In genomic region chr7:143384741-143385631, GRCh38 we compare ENCODE assay signal across 9 cellular contexts. TPM values are rescaled to one million over a fixed set of nuclear protein-coding genes. Genes with fewer than 3 reads are reported as not detected.
DNase-seq lines count a peak whose midpoint lies in the region; ATAC-seq and TF ChIP-seq lines count a peak whose summit lies in the region.
"Had no signal": no experiment of that assay in that cellular context is flagged by ENCODE, and none has a peak within 500 bp of the region (broad histone marks: within the 10 kb centered on the region; RNA-seq: fewer than 3 reads in every experiment).

No MANE protein-coding gene starts in this region.

- TF ChIP-seq CTCF in Loucy (conservative IDR thresholded peaks at IDR 0.05; ENCODE audit: low read length) (no peak), chondrocyte (IDR thresholded peaks at IDR 0.05) (no peak), lower lobe of right lung (IDR thresholded peaks at IDR 0.05) (no peak), tibial nerve (IDR thresholded peaks at IDR 0.05) (no peak)

- H3K4me3 ChIP-seq in Loucy (ENCODE audit: low read length, poor library complexity, severe bottlenecking): peak overlapping the region; percentile 98
- H3K4me3 ChIP-seq in lower lobe of right lung: peak overlapping the region; percentile 93
- H3K4me3 ChIP-seq in tibial nerve: peak overlapping the region in 3 of 4 donors; percentile 2 to 70 (median 15)

- H3K27me3 ChIP-seq in Loucy (ENCODE audit: insufficient read depth, low read length, poor library complexity, severe bottlenecking) (peaks cover 6% of the 10 kb centered on the region), lower lobe of right lung (ENCODE audit: low read depth) (no peaks in the 10 kb centered on the region), tibial nerve (no peaks in the 10 kb centered on the region)

- no peak overlapping the region for H3K27ac Mint-ChIP-seq in chondrocyte (ENCODE audit: unreplicated experiment)
- H3K27ac Mint-ChIP-seq in activated CD8-positive, alpha-beta T cell treated with anti-CD3 and anti-CD28 coated beads, Interleukin-2, amount 10 ng/mL, durations not matched to agents 7 days and 5 days: no peak overlapping the region

- peak overlapping the region; percentile 35 for H3K9ac ChIP-seq in Loucy (ENCODE audit: low read depth, low read length, poor library complexity, severe bottlenecking)

- no peaks in the 10 kb centered on the region for H3K9me3 Mint-ChIP-seq in chondrocyte (ENCODE audit: low read depth)
- no peaks in the 10 kb centered on the region for H3K9me3 Mint-ChIP-seq in activated CD8-positive, alpha-beta T cell treated with anti-CD3 and anti-CD28 coated beads, Interleukin-2, amount 10 ng/mL, durations not matched to agents 7 days and 5 days (ENCODE audit: insufficient read depth)

- peaks cover 19% of the 10 kb centered on the region for H3K4me1 Mint-ChIP-seq in chondrocyte (ENCODE audit: low read depth)
- peaks cover 14% of the 10 kb centered on the region for H3K4me1 Mint-ChIP-seq in activated CD8-positive, alpha-beta T cell treated with anti-CD3 and anti-CD28 coated beads, Interleukin-2, amount 10 ng/mL, durations not matched to agents 7 days and 5 days (ENCODE audit: low read depth)

- H4K20me1 ChIP-seq in Loucy (ENCODE audit: insufficient read depth, low read length, poor library complexity, severe bottlenecking): peaks cover 61% of the 10 kb centered on the region

- H3F3A ChIP-seq in Loucy (ENCODE audit: low read depth): no peaks in the 10 kb centered on the region

- H3K79me2 ChIP-seq in Loucy (ENCODE audit: insufficient read depth, low read length): peaks cover 94% of the 10 kb centered on the region

- WGBS in tibial nerve, 2 donors: 60% methylated on average over 14 of the region's 14 CpGs

- POLR2A ChIA-PET in activated CD8-positive, alpha-beta T cell treated with anti-CD3 and anti-CD28 coated beads, Interleukin-2, amount 10 ng/mL, durations not matched to agents 7 days and 5 days (lab: Charles Lee): interaction anchor here (0.7 to 2.7 kb wide), 5 partner anchors 9 to 576 kb away, joined by 3 to 18 read pairs (median 6); no protein-coding TSS in a partner anchor

- CTCF ChIA-PET in activated CD8-positive, alpha-beta T cell treated with anti-CD3 and anti-CD28 coated beads, Interleukin-2, amount 10 ng/mL, durations not matched to agents 7 days and 5 days (lab: Charles Lee): interaction anchor here (0.8 to 2.8 kb wide), 12 partner anchors 10 to 144 kb away, joined by 3 to 12 read pairs (median 4); partner anchors contain the start of gene EPHA1

- H3K27ac ChIP-seq in lower lobe of right lung (peak overlapping the region; percentile 65), tibial nerve (peak overlapping the region in 3 of 4 donors; percentile 50 to 99 (median 96))

- intact Hi-C loops in lower lobe of right lung (cut with DNase I): no loop called here

- H3K9me2 ChIP-seq in Loucy (replicated peaks; ENCODE audit: low read depth, low read length): no peaks in the 10 kb centered on the region

- TF ChIP-seq POLR2A in tibial nerve (IDR thresholded peaks at IDR 0.05): no peak

- H3K9me3 ChIP-seq in Loucy (ENCODE audit: insufficient read depth, low read depth, low read length): no peaks in the 10 kb centered on the region
- H3K9me3 ChIP-seq in lower lobe of right lung: no peaks in the 10 kb centered on the region
- no peaks in the 10 kb centered on the region for H3K9me3 ChIP-seq in tibial nerve

- no peak overlapping the region for H3K4me3 Mint-ChIP-seq in chondrocyte (ENCODE audit: unreplicated experiment)
- no peak overlapping the region for H3K4me3 Mint-ChIP-seq in activated CD8-positive, alpha-beta T cell treated with anti-CD3 and anti-CD28 coated beads, Interleukin-2, amount 10 ng/mL, durations not matched to agents 7 days and 5 days

- ATAC-seq in lower lobe of right lung: no peak
- no peak for ATAC-seq in activated CD8-positive, alpha-beta T cell treated with anti-CD3 and anti-CD28 coated beads, Interleukin-2, amount 10 ng/mL, durations not matched to agents 7 days and 5 days
- no peak for ATAC-seq in GM18868 (IDR thresholded peaks at IDR 0.05; ENCODE audit: unreplicated experiment)

- TF ChIP-seq EP300 in tibial nerve (IDR thresholded peaks at IDR 0.05): peak in 1 of 2 donors; percentile 20

- peaks cover 64% of the 10 kb centered on the region for H3K4me1 ChIP-seq in Loucy (ENCODE audit: insufficient read depth, low read length, poor library complexity, severe bottlenecking)
- H3K4me1 ChIP-seq in lower lobe of right lung: peaks cover 63% of the 10 kb centered on the region
- H3K4me1 ChIP-seq in tibial nerve: peaks cover 0 to 81% (median 45%) of the 10 kb centered on the region in 4 donors

- peak overlapping the region; percentile 97 for H3K4me2 ChIP-seq in Loucy (ENCODE audit: low read depth, low read length, poor library complexity, severe bottlenecking)

- H3K27me3 Mint-ChIP-seq in chondrocyte (ENCODE audit: low read depth): no peaks in the 10 kb centered on the region
- H3K27me3 Mint-ChIP-seq in activated CD8-positive, alpha-beta T cell treated with anti-CD3 and anti-CD28 coated beads, Interleukin-2, amount 10 ng/mL, durations not matched to agents 7 days and 5 days (ENCODE audit: low read depth): no peaks in the 10 kb centered on the region

- H3K36me3 ChIP-seq in Loucy (ENCODE audit: insufficient read depth, low read length) (peaks cover 22% of the 10 kb centered on the region; the same call in 1 of the 2 replicates), lower lobe of right lung (peaks cover 55% of the 10 kb centered on the region), tibial nerve (peaks cover 0 to 32% (median 5%) of the 10 kb centered on the region in 3 donors)

- DNase-seq in chondrocyte (ENCODE audit: low spot score) (peak; percentile 56), lower lobe of right lung (peak; percentile 65), tibial nerve (ENCODE audit: low spot score in 2 of 2) (no peak), A172 (ENCODE audit: low spot score) (no peak), HUDEP-2 (lab: John Stamatoyannopoulos, UW; ENCODE audit: unreplicated experiment in 76 of 76) (no peak)
- DNase-seq in activated CD8-positive, alpha-beta T cell treated with anti-CD3 and anti-CD28 coated beads, Interleukin-2, amount 10 ng/mL, durations not matched to agents 7 days and 5 days: no peak
- DNase-seq: NCI-H2081 treated with DMSO at 0.1 percent for 48 hours had no signal

- no peak overlapping the region for H2AFZ ChIP-seq in Loucy (ENCODE audit: low read length)

- peaks cover 21% of the 10 kb centered on the region for H3K36me3 Mint-ChIP-seq in chondrocyte (ENCODE audit: low read depth)
- peaks cover 18% of the 10 kb centered on the region for H3K36me3 Mint-ChIP-seq in activated CD8-positive, alpha-beta T cell treated with anti-CD3 and anti-CD28 coated beads, Interleukin-2, amount 10 ng/mL, durations not matched to agents 7 days and 5 days (ENCODE audit: low read depth)

RNA-seq across cellular contexts. Expression of gene ZYX, which starts 3.8 kb away (rescaled TPM):
- total RNA-seq in chondrocyte (241 to 386 TPM (median 384 TPM) in 3 replicates), lower lobe of right lung (231 TPM), tibial nerve (10 to 100 TPM; 57.5 to 96.9 (median 72.7) TPM)
- total RNA-seq in activated CD8-positive, alpha-beta T cell treated with anti-CD3 and anti-CD28 coated beads, Interleukin-2, amount 10 ng/mL, durations not matched to agents 7 days and 5 days: 100 to 1,000 TPM; 179 to 192 TPM
- total RNA-seq in A172 (2014; rRNA removed; shearing (Covaris generic)): 53.2 and 57.0 TPM in 2 replicates

RNA-seq across cellular contexts. Expression of gene FAM131B, which starts 22.5 kb away (rescaled TPM):
- total RNA-seq in chondrocyte: 3.0 to 4.0 TPM (median 3.1 TPM) in 3 replicates
- 0.53 TPM for total RNA-seq in lower lobe of right lung
- 1 to 10 TPM; 1.2 to 9.0 (median 1.5) TPM for total RNA-seq in tibial nerve
- 1 to 10 TPM; 2.2 to 2.4 TPM for total RNA-seq in activated CD8-positive, alpha-beta T cell treated with anti-CD3 and anti-CD28 coated beads, Interleukin-2, amount 10 ng/mL, durations not matched to agents 7 days and 5 days
- 3.9 and 7.1 TPM in 2 replicates for total RNA-seq in A172 (2014; rRNA removed; shearing (Covaris generic))

RNA-seq across cellular contexts. Expression of gene EPHA1, which starts 23.7 kb away (rescaled TPM):
- total RNA-seq in chondrocyte (not detected in 3 replicates), lower lobe of right lung (9.0 TPM), tibial nerve (1 to 10 TPM in 1 of 4 donors, under 1 TPM in 1, not detected in 2; 0.87 to 3.6 TPM)
- 10 to 100 TPM; 12.4 to 15.7 TPM for total RNA-seq in activated CD8-positive, alpha-beta T cell treated with anti-CD3 and anti-CD28 coated beads, Interleukin-2, amount 10 ng/mL, durations not matched to agents 7 days and 5 days
- 0.03 TPM in 1 of 2 replicates, not detected in the other for total RNA-seq in A172 (2014; rRNA removed; shearing (Covaris generic))

RNA-seq across cellular contexts. Expression of gene TAS2R60, which starts 58.3 kb away (rescaled TPM):
- total RNA-seq in chondrocyte: not detected in 3 replicates
- not detected for total RNA-seq in lower lobe of right lung
- total RNA-seq in tibial nerve: not detected
- total RNA-seq in activated CD8-positive, alpha-beta T cell treated with anti-CD3 and anti-CD28 coated beads, Interleukin-2, amount 10 ng/mL, durations not matched to agents 7 days and 5 days: under 1 TPM; 0.26 to 0.29 TPM
- total RNA-seq in A172 (2014; rRNA removed; shearing (Covaris generic)): not detected in 2 replicates

Comparison
In these comparisons a context has a peak if more than half of its experiments do, and no peak if none do; other contexts are left out.
1. H3K4me3 ChIP-seq: peak in every context shown above with its lines; median percentile 98 in Loucy; 93 in lower lobe of right lung; 15 in tibial nerve.
2. DNase-seq: peak in chondrocyte (single experiment) and lower lobe of right lung (single experiment); none in tibial nerve (0 of 2), activated CD8-positive, alpha-beta T cell treated with anti-CD3 and anti-CD28 coated beads, Interleukin-2, amount 10 ng/mL, durations not matched to agents 7 days and 5 days (single experiment), A172 (single experiment) and HUDEP-2 (0 of 76).